ENCODE assay signal across 11 cellular contexts in genomic region chr1:16385659-16386453, GRCh38. TPM values are rescaled to one million over a fixed set of nuclear protein-coding genes. Genes with fewer than 3 reads are reported as not detected.
DNase-seq lines count a peak whose midpoint lies in the region; ATAC-seq and TF ChIP-seq lines count a peak whose summit lies in the region.
"Had no signal": no experiment of that assay in that cellular context is flagged by ENCODE, and none has a peak within 500 bp of the region (broad histone marks: within the 10 kb centered on the region; RNA-seq: fewer than 3 reads in every experiment).

No MANE protein-coding gene starts in this region.

- H3K4me1 Mint-ChIP-seq in CD14-positive monocyte: peaks cover 51% of the 10 kb centered on the region
- H3K4me1 Mint-ChIP-seq: neural progenitor cell had no signal

- intact Hi-C loops in CD14-positive monocyte (cut with micrococcal nuclease): no loop called here

- H3K4me3 Mint-ChIP-seq in CD14-positive monocyte: no peak overlapping the region
- H3K4me3 Mint-ChIP-seq: neural progenitor cell had no signal

- no peak overlapping the region for H2AFZ ChIP-seq in parathyroid adenoma
- H2AFZ ChIP-seq: neural progenitor cell had no signal

- H3K9ac ChIP-seq in parathyroid adenoma: no peak overlapping the region
- H3K9ac ChIP-seq: neural progenitor cell had no signal

- H3K27me3 Mint-ChIP-seq in CD14-positive monocyte (ENCODE audit: low read depth in 3 of 3): peaks cover 0 to 1% (median 0%) of the 10 kb centered on the region in 3 donors

- H3K36me3 Mint-ChIP-seq in CD14-positive monocyte: peaks cover 16 to 20% of the 10 kb centered on the region in 2 donors

- H3K4me3 ChIP-seq in effector memory CD4-positive, alpha-beta T cell (ENCODE audit: insufficient read depth, low read depth, low read length, poor library complexity, severe bottlenecking): no peak overlapping the region
- H3K4me3 ChIP-seq in parathyroid adenoma (ENCODE audit: low read depth, low read length): no peak overlapping the region
- H3K4me3 ChIP-seq: neural progenitor cell had no signal

- H3K36me3 ChIP-seq in effector memory CD4-positive, alpha-beta T cell (ENCODE audit: control insufficient read depth, insufficient read depth, low read length): no peaks in the 10 kb centered on the region
- H3K36me3 ChIP-seq in parathyroid adenoma (ENCODE audit: control insufficient read depth, insufficient read depth, low read length): no peaks in the 10 kb centered on the region
- H3K36me3 ChIP-seq: neural progenitor cell had no signal

- ATAC-seq in HG02763 (IDR thresholded peaks at IDR 0.05; ENCODE audit: unreplicated experiment) (no peak), GM21786 (IDR thresholded peaks at IDR 0.05; ENCODE audit: unreplicated experiment) (no peak)

- POLR2A ChIA-PET in RWPE1 (lab: Yijun Ruan, JAX; ENCODE audit: low non-redundant PET): no interaction called here

- H3K79me2 ChIP-seq in parathyroid adenoma: peaks cover 32% of the 10 kb centered on the region

- H3K27ac ChIP-seq in RWPE1: peak overlapping the region; percentile 83
- H3K27ac ChIP-seq in effector memory CD4-positive, alpha-beta T cell (ENCODE audit: insufficient read depth, low read length, poor library complexity, severe bottlenecking): peak overlapping the region; percentile 13
- peak overlapping the region; percentile 13 for H3K27ac ChIP-seq in parathyroid adenoma
- H3K27ac ChIP-seq: neural progenitor cell had no signal

- H3K9me3 Mint-ChIP-seq in CD14-positive monocyte: no peaks in the 10 kb centered on the region

- H3K4me1 ChIP-seq in effector memory CD4-positive, alpha-beta T cell (ENCODE audit: control insufficient read depth, insufficient read depth, low read length, poor library complexity, severe bottlenecking): peaks cover 28% of the 10 kb centered on the region
- peaks cover 7% of the 10 kb centered on the region for H3K4me1 ChIP-seq in parathyroid adenoma
- H3K4me1 ChIP-seq: neural progenitor cell had no signal

- DNase-seq in CD14-positive monocyte (ENCODE audit: low spot score): no peak
- DNase-seq in RWPE1 (ENCODE audit: low spot score): no peak
- DNase-seq in effector memory CD4-positive, alpha-beta T cell: no peak
- no peak for DNase-seq in stimulated activated CD4-positive, alpha-beta T cell treated with anti-CD3 and anti-CD28 coated beads, Interleukin-2, amount 100 ng/mL, for 48 hours
- DNase-seq in T1000 (lab: John Stamatoyannopoulos, UW): no peak
- DNase-seq: DMS79, NCI-H510A treated with DMSO at 0.1 percent for 48 hours had no signal

- H3K27ac Mint-ChIP-seq in CD14-positive monocyte: peak overlapping the region; percentile 27 to 91 (median 82)
- H3K27ac Mint-ChIP-seq: neural progenitor cell had no signal

- TF ChIP-seq CTCF in CD14-positive monocyte (IDR thresholded peaks at IDR 0.05) (no peak), RWPE1 (conservative IDR thresholded peaks at IDR 0.05; ENCODE audit: low read depth) (no peak), parathyroid adenoma (IDR thresholded peaks at IDR 0.05) (no peak)

- CTCF ChIA-PET in RWPE1 (lab: Yijun Ruan, JAX): interaction anchor here (0.6 to 0.7 kb wide), 2 partner anchors 12 to 18 kb away, joined by 3 to 5 read pairs; no protein-coding TSS in a partner anchor

- no peaks in the 10 kb centered on the region for H3K9me3 ChIP-seq in effector memory CD4-positive, alpha-beta T cell (ENCODE audit: control insufficient read depth, low read length)
- no peaks in the 10 kb centered on the region for H3K9me3 ChIP-seq in parathyroid adenoma (ENCODE audit: control insufficient read depth, low read length)

- no peak overlapping the region for H3K4me2 ChIP-seq in parathyroid adenoma (ENCODE audit: low read length)
- H3K4me2 ChIP-seq: neural progenitor cell had no signal

- no peaks in the 10 kb centered on the region for H3K27me3 ChIP-seq in effector memory CD4-positive, alpha-beta T cell (replicated peaks; ENCODE audit: control insufficient read depth, insufficient read depth, low read length, poor library complexity, severe bottlenecking)
- H3K27me3 ChIP-seq in parathyroid adenoma (ENCODE audit: control insufficient read depth, insufficient read depth, low read length): no peaks in the 10 kb centered on the region
- H3K27me3 ChIP-seq: neural progenitor cell had no signal

RNA-seq across cellular contexts. Expression of gene SZRD1, which starts 18.8 kb away (rescaled TPM):
- polyA plus RNA-seq in CD14-positive monocyte: 10 to 100 TPM; 46.4 to 47.2 TPM

RNA-seq across cellular contexts. Expression of gene FBXO42, which starts 33.6 kb away (rescaled TPM):
- polyA plus RNA-seq in CD14-positive monocyte: 10 to 100 TPM; 11.6 to 16.9 TPM

RNA-seq across cellular contexts. Expression of gene SPATA21, which starts 51.4 kb away (rescaled TPM):
- not detected for polyA plus RNA-seq in CD14-positive monocyte

RNA-seq across cellular contexts. Expression of gene NECAP2, which starts 54.7 kb away (rescaled TPM):
- polyA plus RNA-seq in CD14-positive monocyte: 100 to 1,000 TPM; 183 to 223 TPM

Comparison
In these comparisons a context has a peak if more than half of its experiments do, and no peak if none do; other contexts are left out.
1. H3K27ac ChIP-seq: peak in every context shown above with its lines; median percentile 83 in RWPE1; 13 in effector memory CD4-positive, alpha-beta T cell; 13 in parathyroid adenoma.